ENCODE assay signal across 14 cellular contexts in the genomic region with DNA sequence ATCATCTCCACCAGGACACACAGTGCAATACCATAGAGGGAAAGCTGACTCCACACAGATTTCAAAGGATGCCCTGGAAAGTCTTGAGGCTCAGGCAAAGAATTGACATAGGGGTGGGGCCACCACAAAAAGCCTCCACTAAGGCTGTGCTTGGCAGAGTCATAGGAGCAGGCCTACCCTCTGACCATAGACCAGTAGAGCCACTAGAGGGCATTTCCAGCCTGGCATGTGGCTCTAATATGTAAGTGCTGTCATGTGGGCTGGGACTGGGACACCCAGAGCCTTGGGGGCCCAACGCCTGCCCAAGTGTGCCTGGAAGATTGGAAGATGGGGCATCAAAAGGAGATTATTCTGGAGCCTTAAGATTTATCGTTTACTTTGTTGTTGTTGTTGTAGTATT.
DNase-seq lines count a peak whose midpoint lies in the region; ATAC-seq and TF ChIP-seq lines count a peak whose summit lies in the region.
"Had no signal": no experiment of that assay in that cellular context is flagged by ENCODE, and none has a peak within 500 bp of the region (broad histone marks: within the 10 kb centered on the region; RNA-seq: fewer than 3 reads in every experiment).

No MANE protein-coding gene starts in this region.

- H3K4me1 Mint-ChIP-seq in mesothelial cell of epicardium: no peaks in the 10 kb centered on the region
- H3K4me1 Mint-ChIP-seq: activated naive CD8-positive, alpha-beta T cell treated with anti-CD3 and anti-CD28 coated beads for 36 hours; immature natural killer cell had no signal

- WGBS in iPS DF 6.9 (ENCODE audit: insufficient coverage, insufficient read length): no CpG with 5 or more reads among the region's 2 CpGs
- 71 to 89% methylated on average over 2 of the region's 2 CpGs for WGBS in lower leg skin, 2 donors

- H3K36me3 ChIP-seq in RWPE2 (ENCODE audit: low read depth): no peaks in the 10 kb centered on the region
- H3K36me3 ChIP-seq in iPS DF 6.9 (ENCODE audit: control insufficient read depth, insufficient read depth, low read length): no peaks in the 10 kb centered on the region
- H3K36me3 ChIP-seq: thyroid gland had no signal

- DNase-seq in RWPE2 (ENCODE audit: low spot score) (no peak), iPS DF 6.9 (ENCODE audit: low read depth, low spot score) (peak; percentile 11), medulla oblongata (ENCODE audit: extremely low spot score) (no peak), lower leg skin (ENCODE audit: low spot score in 2 of 2) (no peak), mesothelial cell of epicardium (ENCODE audit: low spot score in 2 of 2, unreplicated experiment in 2 of 2) (no peak), NCI-H1092 (lab: John Stamatoyannopoulos, UW) (no peak)
- DNase-seq: activated CD4-positive, alpha-beta T cell treated with anti-CD3 and anti-CD28 coated beads, Interleukin-2, amount 50 U/mL, for 48 hours; activated naive CD8-positive, alpha-beta T cell treated with anti-CD3 and anti-CD28 coated beads for 36 hours; effector CD8-positive, alpha-beta T cell; immature natural killer cell; NCI-H1694 treated with DMSO at 0.1 percent for 48 hours; thyroid gland had no signal

- H3K27me3 Mint-ChIP-seq in mesothelial cell of epicardium (ENCODE audit: low read depth): no peaks in the 10 kb centered on the region
- H3K27me3 Mint-ChIP-seq: activated naive CD8-positive, alpha-beta T cell treated with anti-CD3 and anti-CD28 coated beads for 36 hours had no signal

- H3K4me1 ChIP-seq in RWPE2 (ENCODE audit: insufficient read depth, poor library complexity, severe bottlenecking) (no peaks in the 10 kb centered on the region), iPS DF 6.9 (ENCODE audit: control insufficient read depth, insufficient read depth, low read length) (no peaks in the 10 kb centered on the region)
- H3K4me1 ChIP-seq: thyroid gland had no signal

- H3K27ac Mint-ChIP-seq in mesothelial cell of epicardium: no peak overlapping the region
- H3K27ac Mint-ChIP-seq: activated naive CD8-positive, alpha-beta T cell treated with anti-CD3 and anti-CD28 coated beads for 36 hours; immature natural killer cell had no signal

- intact Hi-C loops in lower leg skin (cut with DNase I; ENCODE audit: low total_unique reads): no loop called here

- no peaks in the 10 kb centered on the region for H3K9me3 Mint-ChIP-seq in mesothelial cell of epicardium

- no peak overlapping the region for H3K4me3 ChIP-seq in RWPE2 (ENCODE audit: severe bottlenecking)
- no peak overlapping the region for H3K4me3 ChIP-seq in iPS DF 6.9 (ENCODE audit: low read length)
- no peak overlapping the region for H3K4me3 ChIP-seq in lower leg skin (ENCODE audit: low read depth, poor library complexity, severe bottlenecking)
- H3K4me3 ChIP-seq: thyroid gland had no signal

- H3K4me3 Mint-ChIP-seq in mesothelial cell of epicardium: no peak overlapping the region
- H3K4me3 Mint-ChIP-seq: activated naive CD8-positive, alpha-beta T cell treated with anti-CD3 and anti-CD28 coated beads for 36 hours; immature natural killer cell had no signal

- no peaks in the 10 kb centered on the region for H3K27me3 ChIP-seq in RWPE2 (ENCODE audit: insufficient read depth, poor library complexity, severe bottlenecking)
- H3K27me3 ChIP-seq in iPS DF 6.9 (ENCODE audit: control insufficient read depth, insufficient read depth, low read length): no peaks in the 10 kb centered on the region
- H3K27me3 ChIP-seq: thyroid gland had no signal

- no peaks in the 10 kb centered on the region for H3K36me3 Mint-ChIP-seq in mesothelial cell of epicardium
- H3K36me3 Mint-ChIP-seq: activated naive CD8-positive, alpha-beta T cell treated with anti-CD3 and anti-CD28 coated beads for 36 hours; immature natural killer cell had no signal

- TF ChIP-seq CTCF in C4-2B (conservative IDR thresholded peaks at IDR 0.05) (peak; percentile 61), RWPE2 (IDR thresholded peaks at IDR 0.05; ENCODE audit: poor library complexity, severe bottlenecking) (peak; percentile 54), lower leg skin (IDR thresholded peaks at IDR 0.05) (no peak), mesothelial cell of epicardium (IDR thresholded peaks at IDR 0.05; ENCODE audit: unreplicated experiment) (no peak)

- H3K9me3 ChIP-seq in RWPE2 (ENCODE audit: severe bottlenecking) (no peaks in the 10 kb centered on the region), iPS DF 6.9 (ENCODE audit: control insufficient read depth, insufficient read depth, low read length) (no peaks in the 10 kb centered on the region)
- H3K9me3 ChIP-seq: thyroid gland had no signal

- H3K27ac ChIP-seq in C4-2B: no peak overlapping the region
- no peak overlapping the region for H3K27ac ChIP-seq in RWPE2 (ENCODE audit: poor library complexity, severe bottlenecking)
- H3K27ac ChIP-seq in iPS DF 6.9 (ENCODE audit: low read length): no peak overlapping the region
- H3K27ac ChIP-seq: thyroid gland had no signal

- ATAC-seq in HG03432 (IDR thresholded peaks at IDR 0.05; ENCODE audit: unreplicated experiment): peak; percentile 56
- peak; percentile 71; the same call in 1 of the 3 replicates for ATAC-seq in RWPE2 (ENCODE audit: low read depth)

- TF ChIP-seq POLR2A in lower leg skin (IDR thresholded peaks at IDR 0.05): no peak

Comparison
In these comparisons a context has a peak if more than half of its experiments do, and no peak if none do; other contexts are left out.
1. CTCF ChIP-seq: peak in C4-2B (single experiment) and RWPE2 (single experiment); none in lower leg skin (0 of 3) and mesothelial cell of epicardium (single experiment).